ENCODE assay signal across 9 cellular contexts in the genomic region with DNA sequence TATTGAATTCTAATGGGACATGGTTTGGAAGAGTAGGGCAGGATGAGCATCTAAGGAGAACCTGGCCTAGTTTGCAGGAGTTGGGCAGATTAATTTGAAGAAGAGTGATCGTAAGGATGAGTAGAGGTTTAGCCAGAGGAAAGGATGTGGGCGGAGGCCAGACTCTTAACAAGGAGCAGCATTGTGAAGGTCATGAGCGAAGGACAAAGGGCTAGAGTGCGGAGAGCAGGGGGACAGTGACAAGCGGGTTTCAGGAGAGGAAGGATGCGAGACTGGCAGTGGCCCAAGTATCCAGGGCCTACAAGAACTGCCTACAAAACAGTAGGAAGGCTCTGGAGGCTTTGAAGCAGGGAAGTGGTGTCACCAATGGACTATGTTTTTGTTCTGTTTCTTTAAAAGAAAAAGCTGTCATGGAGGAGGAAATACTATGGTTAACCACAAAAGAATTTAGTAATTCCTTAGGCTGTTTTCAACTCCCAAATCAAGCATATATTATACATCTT. TPM values are rescaled to one million over a fixed set of nuclear protein-coding genes. Genes with fewer than 3 reads are reported as not detected.
DNase-seq lines count a peak whose midpoint lies in the region; ATAC-seq and TF ChIP-seq lines count a peak whose summit lies in the region.
"Had no signal": no experiment of that assay in that cellular context is flagged by ENCODE, and none has a peak within 500 bp of the region (broad histone marks: within the 10 kb centered on the region; RNA-seq: fewer than 3 reads in every experiment).

No MANE protein-coding gene starts in this region.

- DNase-seq in Kasumi-1 (lab: John Stamatoyannopoulos, UW): peak; percentile 78 to 87
- peak; percentile 79 for DNase-seq in astrocyte of the spinal cord (ENCODE audit: low read depth, low spot score)
- DNase-seq in RPMI8226: no peak
- no peak for DNase-seq in hippocampal formation (lab: John Stamatoyannopoulos, UW)
- DNase-seq: stimulated activated CD4-positive, alpha-beta T cell treated with anti-CD3 and anti-CD28 coated beads, Interleukin-12 subunit alpha, Interleukin-12 subunit beta, amount 100 ng/mL, for 4 hours had no signal

- no peaks in the 10 kb centered on the region for H3K9me3 ChIP-seq in BLaER1
- no peaks in the 10 kb centered on the region for H3K9me3 ChIP-seq in mesodermal cell (ENCODE audit: control insufficient read depth, low read length)

- 98% methylated on average over 6 of the region's 6 CpGs for WGBS in mesodermal cell (ENCODE audit: insufficient coverage in 2 of 2), 2 experiments

- ATAC-seq in GM21515 (IDR thresholded peaks at IDR 0.05; ENCODE audit: unreplicated experiment): no peak
- no peak for ATAC-seq in HG02798 (IDR thresholded peaks at IDR 0.05; ENCODE audit: poor library complexity, unreplicated experiment)

- H3K4me1 ChIP-seq in BLaER1 (peaks cover 42% of the 10 kb centered on the region), mesodermal cell (ENCODE audit: control insufficient read depth, insufficient read depth, low read length, poor library complexity, severe bottlenecking) (no peaks in the 10 kb centered on the region)

- H3K4me2 ChIP-seq in BLaER1: peak overlapping the region; percentile 65

- no peak for TF ChIP-seq CTCF in astrocyte of the spinal cord (IDR thresholded peaks at IDR 0.05; ENCODE audit: low read depth, low read length)

- no peaks in the 10 kb centered on the region for H3K27me3 ChIP-seq in BLaER1

- H3K27ac ChIP-seq in BLaER1 (peak overlapping the region; percentile 19; the same call in 1 of the 2 replicates), mesodermal cell (ENCODE audit: low read depth, low read length, severe bottlenecking) (peak overlapping the region; percentile 32)

- H3K36me3 ChIP-seq in BLaER1: no peaks in the 10 kb centered on the region; the same call in 1 of the 2 replicates
- peaks cover 4% of the 10 kb centered on the region for H3K36me3 ChIP-seq in mesodermal cell (ENCODE audit: control insufficient read depth, insufficient read depth, low read length)

- no peaks in the 10 kb centered on the region for H4K20me1 ChIP-seq in BLaER1

- no peak overlapping the region for H3K9ac ChIP-seq in BLaER1

- no peak overlapping the region for H3K4me3 ChIP-seq in BLaER1
- no peak overlapping the region for H3K4me3 ChIP-seq in astrocyte of the spinal cord (ENCODE audit: low read depth, low read length)
- no peak overlapping the region for H3K4me3 ChIP-seq in mesodermal cell (ENCODE audit: extremely low read depth, insufficient read depth, low read length, poor library complexity, severe bottlenecking)

- in situ Hi-C loops in astrocyte of the spinal cord (cut with HindIII; ENCODE audit: low sequenced_read_pairs): no loop called here

RNA-seq across cellular contexts. Expression of gene SLC66A3, which starts 20.1 kb away (rescaled TPM):
- polyA plus RNA-seq in mesodermal cell (2013, experiment 1 of 2): 18.9 TPM
- polyA plus RNA-seq in mesodermal cell (2013, experiment 2 of 2): 21.4 TPM

Comparison
In these comparisons a context has a peak if more than half of its experiments do, and no peak if none do; other contexts are left out.
1. DNase-seq: peak in Kasumi-1 (2 of 2) and astrocyte of the spinal cord (single experiment); none in RPMI8226 (single experiment) and hippocampal formation (0 of 2).